Comparison of ENCODE assay signal across 23 cellular contexts in genomic region chr17:46074540-46074939, GRCh38.
"Had no signal": no experiment of that assay in that cellular context is flagged by ENCODE, and none has a peak within 500 bp of the region (broad histone marks: within the 10 kb centered on the region; RNA-seq: fewer than 3 reads in every experiment).

No MANE protein-coding gene starts in this region.

- H3K27me3 ChIP-seq: hepatocyte, pancreas, testis, tibial nerve, upper lobe of right lung, vagina had no signal

- H3K36me3 ChIP-seq: left ventricle myocardium inferior, pancreas, prostate gland, upper lobe of right lung, vagina had no signal

- H3K4me1 ChIP-seq: prostate gland, upper lobe of right lung had no signal

- H3K4me3 Mint-ChIP-seq: memory B cell; naive B cell; nephron; stimulated activated naive B cell treated with anti-CD40 and anti-IgM and Interleukin-4, amounts not matched to agents 10 μg/mL and 1 μg/mL and 100 μg/mL, for 72 hours; stimulated activated naive CD8-positive, alpha-beta T cell treated with anti-CD3 and anti-CD28 coated beads, Interleukin-15, amount 100 ng/mL, for 72 hours had no signal

- ATAC-seq: left cardiac atrium; lower lobe of right lung; pancreas; sciatic nerve; stimulated activated naive B cell treated with anti-CD40 and anti-IgM and Interleukin-4, amounts not matched to agents 10 μg/mL and 1 μg/mL and 100 μg/mL, for 72 hours; stimulated activated naive CD8-positive, alpha-beta T cell treated with anti-CD3 and anti-CD28 coated beads, Interleukin-15, amount 100 ng/mL, for 72 hours; upper lobe of right lung had no signal

- H3K27ac Mint-ChIP-seq: memory B cell; nephron; stimulated activated naive B cell treated with anti-CD40 and anti-IgM and Interleukin-4, amounts not matched to agents 10 μg/mL and 1 μg/mL and 100 μg/mL, for 72 hours had no signal

- H3K27ac ChIP-seq: hepatocyte, left ventricle myocardium inferior, lower lobe of right lung, pancreas, prostate gland, testis, tibial nerve, upper lobe of right lung, vagina had no signal

- H3K27me3 Mint-ChIP-seq: memory B cell; naive B cell; stimulated activated naive B cell treated with anti-CD40 and anti-IgM and Interleukin-4, amounts not matched to agents 10 μg/mL and 1 μg/mL and 100 μg/mL, for 72 hours; stimulated activated naive CD8-positive, alpha-beta T cell treated with anti-CD3 and anti-CD28 coated beads, Interleukin-15, amount 100 ng/mL, for 72 hours had no signal

- H3K9me3 Mint-ChIP-seq: memory B cell; naive B cell; stimulated activated naive B cell treated with anti-CD40 and anti-IgM and Interleukin-4, amounts not matched to agents 10 μg/mL and 1 μg/mL and 100 μg/mL, for 72 hours; stimulated activated naive CD8-positive, alpha-beta T cell treated with anti-CD3 and anti-CD28 coated beads, Interleukin-15, amount 100 ng/mL, for 72 hours had no signal

- H3K9me3 ChIP-seq: left ventricle myocardium inferior, lower lobe of right lung, pancreas, prostate gland, testis, tibial nerve, upper lobe of right lung, vagina had no signal

- FAIRE-seq: kidney, pancreas had no signal

- DNase-seq: effector CD4-positive, alpha-beta T cell; foreskin melanocyte; head of caudate nucleus; kidney; left cardiac atrium; left ventricle myocardium inferior; lower lobe of right lung; naive B cell; occipital lobe; pancreas; stimulated activated CD4-positive, alpha-beta T cell treated with anti-CD3 and anti-CD28 coated beads, Interleukin-2, amount 100 ng/mL, for 24 hours; stimulated activated CD4-positive, alpha-beta T cell treated with anti-CD3 and anti-CD28 coated beads, Interleukin-4, amount 100 ng/mL, for 4 hours; stimulated activated naive B cell treated with anti-CD40 and anti-IgM and Interleukin-4, amounts not matched to agents 10 μg/mL and 1 μg/mL and 100 μg/mL, for 72 hours; stimulated activated naive CD8-positive, alpha-beta T cell treated with anti-CD3 and anti-CD28 coated beads, Interleukin-15, amount 100 ng/mL, for 72 hours; testis; upper lobe of right lung had no signal

- H2AFZ ChIP-seq: hepatocyte had no signal

- H3K4me3 ChIP-seq: hepatocyte, left ventricle myocardium inferior, lower lobe of right lung, pancreas, prostate gland, testis, tibial nerve, upper lobe of right lung, vagina had no signal

- H3K4me2 ChIP-seq: hepatocyte had no signal

- H3K36me3 Mint-ChIP-seq: naive B cell had no signal
